Comparison of ENCODE assay signal across 28 cellular contexts in genomic region chr11:44186531-44186930, GRCh38.
"Had no signal": no experiment of that assay in that cellular context is flagged by ENCODE, and none has a peak within 500 bp of the region (broad histone marks: within the 10 kb centered on the region; RNA-seq: fewer than 3 reads in every experiment).

No MANE protein-coding gene starts in this region.

- H3K27me3 ChIP-seq: adrenal gland, body of pancreas, brain microvascular endothelial cell, breast epithelium had no signal

- H3K36me3 ChIP-seq: adrenal gland, brain microvascular endothelial cell, breast epithelium had no signal

- DNase-seq: activated B cell treated with CpG ODN at 0.5 μM for 24 hours; activated CD4-positive, alpha-beta memory T cell treated with anti-CD3 and anti-CD28 coated beads for 36 hours; activated CD4-positive, alpha-beta T cell treated with anti-CD3 and anti-CD28 coated beads for 4 hours; activated CD4-positive, alpha-beta T cell treated with anti-CD3 and anti-CD28 coated beads, Interleukin-2, amount 10 ng/mL, durations not matched to agents 24 days and 14 days; activated CD4-positive, alpha-beta T cell treated with anti-CD3 and anti-CD28 coated beads, Interleukin-2, amount 50 U/mL, for 1 hour; activated CD4-positive, alpha-beta T cell treated with anti-CD3 and anti-CD28 coated beads, Interleukin-2, amount 50 U/mL, for 4 hours; activated CD4-positive, CD25-positive, alpha-beta regulatory T cell treated with anti-CD3 and anti-CD28 coated beads, Interleukin-2, amount 50 U/mL, for 72 hours; activated CD8-positive, alpha-beta memory T cell treated with anti-CD3 and anti-CD28 coated beads, Interleukin-2, amount 50 U/mL, for 4 hours; activated CD8-positive, alpha-beta T cell treated with anti-CD3 and anti-CD28 coated beads for 36 hours; activated effector memory CD4-positive, alpha-beta T cell treated with anti-CD3 and anti-CD28 coated beads, Interleukin-2, amount 50 U/mL, for 16 hours; activated gamma-delta T cell treated with Interleukin-2 at 50 U/mL for 16 hours; activated naive CD4-positive, alpha-beta T cell; activated naive CD4-positive, alpha-beta T cell treated with anti-CD3 and anti-CD28 coated beads for 36 hours; activated naive CD4-positive, alpha-beta T cell treated with anti-CD3 and anti-CD28 coated beads, Interleukin-2, amount 50 U/mL, for 16 hours; activated naive CD8-positive, alpha-beta T cell treated with anti-CD3 and anti-CD28 coated beads for 36 hours; activated T-cell treated with anti-CD3 and anti-CD28 coated beads for 4 hours; activated T-cell treated with anti-CD3 and anti-CD28 coated beads, Interleukin-2, amount 50 U/mL, for 1 hour; activated T-cell treated with anti-CD3 and anti-CD28 coated beads, Interleukin-2, amount 50 U/mL, for 4 hours; activated T-cell treated with anti-CD3 and anti-CD28 coated beads, Interleukin-2, amount 50 U/mL, for 72 hours; adrenal gland; amniotic stem cell; aorta; body of pancreas; brain microvascular endothelial cell; central memory CD4-positive, alpha-beta T cell; T-helper 9 cell had no signal

- H3K9me3 ChIP-seq: adrenal gland had no signal

- H3K4me3 ChIP-seq: adrenal gland, body of pancreas, breast epithelium had no signal

- H3K27ac ChIP-seq: adrenal gland, body of pancreas, brain microvascular endothelial cell, breast epithelium, VCaP had no signal

- H3K4me1 ChIP-seq: adrenal gland, body of pancreas, breast epithelium had no signal
